In genomic region chr10:125479059-125479458, GRCh38 we compare ENCODE assay signal across 19 cellular contexts.
A peak's percentile ranks its signal among the peaks of the same experiment; 100 is the strongest.
DNase-seq lines count a peak whose midpoint lies in the region; ATAC-seq, FAIRE-seq and TF ChIP-seq lines count a peak whose summit lies in the region.
"Had no signal": no experiment of that assay in that cellular context is flagged by ENCODE, and none has a peak within 500 bp of the region (broad histone marks: within the 10 kb centered on the region; RNA-seq: fewer than 3 reads in every experiment).

No MANE protein-coding gene starts in this region.

- TF ChIP-seq CTCF in brain microvascular endothelial cell (IDR thresholded peaks at IDR 0.05; ENCODE audit: low read depth, low read length, missing control alignments), result no peak
- TF ChIP-seq CTCF in foreskin keratinocyte (conservative IDR thresholded peaks at IDR 0.05), result no peak
- no peak for TF ChIP-seq CTCF in D721Med (IDR thresholded peaks at IDR 0.05; ENCODE audit: insufficient read depth, missing control alignments)
- no peak for TF ChIP-seq CTCF in body of pancreas (IDR thresholded peaks at IDR 0.05)

- ATAC-seq in foreskin keratinocyte (peak; percentile 95), body of pancreas (no peak), GM21528 (IDR thresholded peaks at IDR 0.05; ENCODE audit: low FRiP score, unreplicated experiment) (no peak)
- ATAC-seq: A549; CD8-positive, alpha-beta T cell had no signal

- in situ Hi-C loops in brain microvascular endothelial cell (cut with HindIII; ENCODE audit: low pct_ligation_motif_present, low sequenced_read_pairs), result no loop called here

- FAIRE-seq in D721Med (lab: Jason Lieb, UNC), result no peak
- FAIRE-seq: A549, colon had no signal

- H3K36me3 ChIP-seq in brain microvascular endothelial cell (replicated peaks), result no peaks in the 10 kb centered on the region
- H3K36me3 ChIP-seq in body of pancreas (replicated peaks in 1 of 2; ENCODE audit: insufficient read depth in 1 of 2, low read depth in 2 of 2), result no peaks in the 10 kb centered on the region

- H3K27ac ChIP-seq in brain microvascular endothelial cell (no peak overlapping the region), foreskin keratinocyte (no peak overlapping the region), body of pancreas (no peak overlapping the region)
- H3K27ac ChIP-seq: A549 had no signal

- intact Hi-C loops in body of pancreas (cut with DNase I) (no loop called here), posterior cingulate gyrus (cut with DNase I) (no loop called here)

- no peaks in the 10 kb centered on the region for H3K27me3 ChIP-seq in brain microvascular endothelial cell (replicated peaks)
- H3K27me3 ChIP-seq in foreskin keratinocyte, result no peaks in the 10 kb centered on the region
- no peaks in the 10 kb centered on the region for H3K27me3 ChIP-seq in body of pancreas

- 79 to 91% methylated on average over 4 of the region's 4 CpGs for WGBS in body of pancreas, 2 donors

- DNase-seq in DMS53 (lab: John Stamatoyannopoulos, UW) (peak; percentile 86), M059J (ENCODE audit: low read depth) (peak; percentile 44), brain microvascular endothelial cell (peak; percentile 9), foreskin keratinocyte (peak; percentile 87 to 94), D721Med (ENCODE audit: insufficient read length, low spot score) (no peak), body of pancreas (no peak), posterior cingulate gyrus (no peak)
- DNase-seq: CD8-positive, alpha-beta T cell; DMS79; H9; NCI-H1105 treated with DMSO at 0.1 percent for 48 hours; NCI-H2081; NCI-H446; SHP77 treated with DMSO at 0.1 percent for 48 hours; stimulated activated CD8-positive, alpha-beta memory T cell treated with anti-CD3 and anti-CD28 coated beads, Interleukin-4, amount 100 ng/mL, for 48 hours; T1000 had no signal

- TF ChIP-seq POLR2A in body of pancreas (IDR thresholded peaks at IDR 0.05), result no peak

- H3K4me3 ChIP-seq in brain microvascular endothelial cell (ENCODE audit: low read depth, low read length) (no peak overlapping the region), body of pancreas (no peak overlapping the region)
- H3K4me3 ChIP-seq: A549 had no signal

- peaks cover 7% of the 10 kb centered on the region for H3K4me1 ChIP-seq in foreskin keratinocyte
- H3K4me1 ChIP-seq in body of pancreas, result no peaks in the 10 kb centered on the region
- H3K4me1 ChIP-seq: A549 had no signal

- H3K9me3 ChIP-seq in body of pancreas, result no peaks in the 10 kb centered on the region
- H3K9me3 ChIP-seq: A549 had no signal

Comparison
In these comparisons a context has a peak if more than half of its experiments do, and no peak if none do; other contexts are left out.
1. DNase-seq: peak in DMS53 (single experiment), M059J (single experiment), brain microvascular endothelial cell (single experiment) and foreskin keratinocyte (2 of 2); none in D721Med (single experiment), body of pancreas (0 of 4) and posterior cingulate gyrus (0 of 10).